In the genomic region with DNA sequence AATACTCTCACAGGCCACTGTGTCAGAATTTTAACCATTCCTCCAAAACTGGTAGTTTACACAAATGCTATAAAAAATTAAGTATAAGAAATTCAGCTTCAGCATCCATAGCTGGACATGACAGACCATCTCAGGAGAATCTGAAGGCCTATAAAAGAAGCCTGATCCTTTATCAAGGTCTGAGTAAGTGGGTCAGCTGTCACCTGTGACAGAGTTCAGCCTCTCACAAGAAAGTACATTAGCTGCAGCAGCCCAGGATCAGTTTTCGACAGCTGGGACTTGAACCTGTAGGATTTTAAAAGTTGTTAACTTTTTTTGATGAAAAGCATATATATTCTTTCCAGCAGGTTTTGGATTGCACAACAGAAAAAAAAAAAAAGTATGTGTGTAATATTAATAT, we compare ENCODE assay signal across 16 cellular contexts.
DNase-seq lines count a peak whose midpoint lies in the region; ATAC-seq and TF ChIP-seq lines count a peak whose summit lies in the region.
"Had no signal": no experiment of that assay in that cellular context is flagged by ENCODE, and none has a peak within 500 bp of the region (broad histone marks: within the 10 kb centered on the region; RNA-seq: fewer than 3 reads in every experiment).

No MANE protein-coding gene starts in this region.

- 94 to 98% methylated on average over 1 of the region's 1 CpG for WGBS in thyroid gland, 2 donors

- TF ChIP-seq CTCF in 22Rv1 (IDR thresholded peaks at IDR 0.05) (no peak), A673 (conservative IDR thresholded peaks at IDR 0.05; ENCODE audit: low read depth, low read length) (no peak), thyroid gland (IDR thresholded peaks at IDR 0.05) (no peak)

- peak overlapping the region; percentile 97 for H3K27ac ChIP-seq in 22Rv1
- H3K27ac ChIP-seq in A673 (ENCODE audit: low read depth, low read length, poor library complexity, severe bottlenecking) = peak overlapping the region; percentile 44
- no peak overlapping the region for H3K27ac ChIP-seq in effector memory CD4-positive, alpha-beta T cell (ENCODE audit: insufficient read depth, low read length, poor library complexity, severe bottlenecking)
- H3K27ac ChIP-seq in thyroid gland = no peak overlapping the region
- H3K27ac ChIP-seq: BLaER1 treated with 17β-estradiol and CSF1 and Interleukin-3, amounts not matched to agents 10 nM and 100 nM had no signal

- H3K27me3 ChIP-seq in A673 (replicated peaks; ENCODE audit: insufficient read depth, low read depth, low read length, poor library complexity) = no peaks in the 10 kb centered on the region
- H3K27me3 ChIP-seq in effector memory CD4-positive, alpha-beta T cell (replicated peaks; ENCODE audit: control insufficient read depth, insufficient read depth, low read length, poor library complexity, severe bottlenecking) = no peaks in the 10 kb centered on the region
- H3K27me3 ChIP-seq in thyroid gland = no peaks in the 10 kb centered on the region
- H3K27me3 ChIP-seq: BLaER1 treated with 17β-estradiol and CSF1 and Interleukin-3, amounts not matched to agents 10 nM and 100 nM had no signal

- ATAC-seq in GM19324 (IDR thresholded peaks at IDR 0.05; ENCODE audit: low FRiP score, unreplicated experiment) = no peak
- ATAC-seq: CD8-positive, alpha-beta T cell; GM12878 had no signal

- H3K4me1 ChIP-seq in A673 (ENCODE audit: insufficient read depth, low read length, poor library complexity, severe bottlenecking) (peaks cover 98% of the 10 kb centered on the region), thyroid gland (peaks cover 7 to 45% of the 10 kb centered on the region in 2 donors)
- H3K4me1 ChIP-seq in effector memory CD4-positive, alpha-beta T cell (ENCODE audit: control insufficient read depth, insufficient read depth, low read length, poor library complexity, severe bottlenecking) = peaks cover 7% of the 10 kb centered on the region

- BruUV-seq in A673 (replicated peaks; lab: Mats Ljungman, UMichigan) = no TSS peak

- no peak for DNase-seq in A673 (ENCODE audit: low spot score)
- DNase-seq in SK-N-DZ (ENCODE audit: low spot score) = peak; percentile 30
- DNase-seq in myocyte (ENCODE audit: low read depth) = peak; percentile 18
- DNase-seq in effector memory CD4-positive, alpha-beta T cell = no peak
- no peak for DNase-seq in thyroid gland
- DNase-seq: Calu3; CD8-positive, alpha-beta T cell; DMS79 treated with DMSO at 0.1 percent for 48 hours; GF-D8; HCEC 1CT had no signal

- H3K9me3 ChIP-seq in A673 (ENCODE audit: low read depth, low read length, poor library complexity, severe bottlenecking) = no peaks in the 10 kb centered on the region
- no peaks in the 10 kb centered on the region for H3K9me3 ChIP-seq in effector memory CD4-positive, alpha-beta T cell (ENCODE audit: control insufficient read depth, low read length)
- H3K9me3 ChIP-seq in thyroid gland = no peaks in the 10 kb centered on the region
- H3K9me3 ChIP-seq: A549; BLaER1 treated with 17β-estradiol and CSF1 and Interleukin-3, amounts not matched to agents 10 nM and 100 nM had no signal

- CTCF ChIA-PET in A673 (lab: Charles Lee) = no interaction called here

- no peak overlapping the region for H3K4me3 ChIP-seq in A673 (ENCODE audit: low read depth, low read length, poor library complexity, severe bottlenecking)
- H3K4me3 ChIP-seq in effector memory CD4-positive, alpha-beta T cell (ENCODE audit: insufficient read depth, low read depth, low read length, poor library complexity, severe bottlenecking) = no peak overlapping the region
- H3K4me3 ChIP-seq in thyroid gland (replicated peaks in 1 of 3) = no peak overlapping the region
- H3K4me3 ChIP-seq: A549; BLaER1 treated with 17β-estradiol and CSF1 and Interleukin-3, amounts not matched to agents 10 nM and 100 nM; GM12878; GM23338 had no signal

- H3K36me3 ChIP-seq in A673 (ENCODE audit: insufficient read depth, low read length, poor library complexity, severe bottlenecking) (no peaks in the 10 kb centered on the region), thyroid gland (no peaks in the 10 kb centered on the region)
- H3K36me3 ChIP-seq in effector memory CD4-positive, alpha-beta T cell (ENCODE audit: control insufficient read depth, insufficient read depth, low read length) = no peaks in the 10 kb centered on the region

- POLR2A ChIA-PET in A673 (lab: Charles Lee; ENCODE audit: low non-redundant PET) = no interaction called here

- intact Hi-C loops in A673 (cut with micrococcal nuclease; ENCODE audit: unreplicated experiment) (no loop called here), thyroid gland (cut with DNase I) (no loop called here)

- no peak for TF ChIP-seq POLR2A in thyroid gland (IDR thresholded peaks at IDR 0.05)

Comparison
In these comparisons a context has a peak if more than half of its experiments do, and no peak if none do; other contexts are left out.
1. H3K27ac ChIP-seq: peak in 22Rv1 (single experiment) and A673 (single experiment); none in effector memory CD4-positive, alpha-beta T cell (single experiment) and thyroid gland (0 of 3).
2. DNase-seq: peak in SK-N-DZ (single experiment) and myocyte (single experiment); none in A673 (single experiment), effector memory CD4-positive, alpha-beta T cell (0 of 3) and thyroid gland (0 of 2).